ENCODE assay signal across 19 cellular contexts in genomic region chr9:134564431-134565170, GRCh38.
DNase-seq lines count a peak whose midpoint lies in the region; ATAC-seq, FAIRE-seq and TF ChIP-seq lines count a peak whose summit lies in the region.
"Had no signal": no experiment of that assay in that cellular context is flagged by ENCODE, and none has a peak within 500 bp of the region (broad histone marks: within the 10 kb centered on the region; RNA-seq: fewer than 3 reads in every experiment).

No MANE protein-coding gene starts in this region.

- intact Hi-C loops in left ventricle myocardium superior (cut with micrococcal nuclease) (no loop called here), left cardiac atrium (cut with DNase I) (no loop called here)

- H3K4me3 ChIP-seq in foreskin fibroblast (ENCODE audit: low read depth in 1 of 2, low read length in 2 of 2): no peak overlapping the region
- H3K4me3 ChIP-seq: dorsolateral prefrontal cortex, gastroesophageal sphincter, SJCRH30, skin epidermis, tibial nerve had no signal

- DNase-seq in left ventricle myocardium superior: peak; percentile 5
- no peak for DNase-seq in left cardiac atrium
- DNase-seq in SW480 (ENCODE audit: low spot score): peak; percentile 28
- peak; percentile 53 to 69 for DNase-seq in foreskin fibroblast
- DNase-seq in urothelium cell line (ENCODE audit: low spot score): no peak
- DNase-seq in RPMI8226: no peak
- no peak for DNase-seq in OCI-M1 (lab: John Stamatoyannopoulos, UW)
- no peak for DNase-seq in COLO668 (lab: John Stamatoyannopoulos, UW; ENCODE audit: unreplicated experiment)
- DNase-seq: activated CD8-positive, alpha-beta memory T cell treated with anti-CD3 and anti-CD28 coated beads, Interleukin-2, amount 50 U/mL, for 4 hours; DND-41; H9; NCI-H1436 treated with DMSO at 0.1 percent for 48 hours; NCI-H748 treated with DMSO at 0.1 percent for 48 hours; SJCRH30 had no signal

- TF ChIP-seq CTCF in foreskin fibroblast (IDR thresholded peaks at IDR 0.05; ENCODE audit: low read depth, low read length): no peak

- FAIRE-seq in urothelium cell line (lab: Jason Lieb, UNC): peak; percentile 74
- FAIRE-seq: GM19239 had no signal

- ATAC-seq in left ventricle myocardium superior (no peak), left cardiac atrium (no peak)
- ATAC-seq: gastroesophageal sphincter had no signal

Comparison
In these comparisons a context has a peak if more than half of its experiments do, and no peak if none do; other contexts are left out.
1. DNase-seq: peak in left ventricle myocardium superior (single experiment), SW480 (single experiment) and foreskin fibroblast (2 of 2); none in left cardiac atrium (single experiment), urothelium cell line (single experiment), RPMI8226 (single experiment), OCI-M1 (single experiment) and COLO668 (single experiment).